27 cellular contexts compared by ENCODE assay signal in genomic region chr2:213225866-213226265, GRCh38.
"Had no signal": no experiment of that assay in that cellular context is flagged by ENCODE, and none has a peak within 500 bp of the region (broad histone marks: within the 10 kb centered on the region; RNA-seq: fewer than 3 reads in every experiment).

No MANE protein-coding gene starts in this region.

- H3K36me3 ChIP-seq: breast epithelium, esophagus muscularis mucosa, left ventricle myocardium inferior, suprapubic skin, tibial nerve had no signal

- FAIRE-seq: islet of Langerhans had no signal

- DNase-seq: activated CD4-positive, alpha-beta memory T cell treated with anti-CD3 and anti-CD28 coated beads for 36 hours; activated CD4-positive, alpha-beta T cell treated with anti-CD3 and anti-CD28 coated beads for 48 hours; activated CD8-positive, alpha-beta memory T cell treated with anti-CD3 and anti-CD28 coated beads, Interleukin-2, amount 50 U/mL, for 4 hours; activated gamma-delta T cell treated with Interleukin-2 at 50 U/mL for 16 hours; activated naive CD4-positive, alpha-beta T cell treated with anti-CD3 and anti-CD28 coated beads, Interleukin-2, amount 50 U/mL, for 16 hours; activated T-cell treated with anti-CD3 and anti-CD28 coated beads, Interleukin-2, amount 50 U/mL, for 1 hour; central memory CD4-positive, alpha-beta T cell; endodermal cell; foreskin melanocyte; left ventricle myocardium inferior; mesendoderm; posterior cingulate gyrus; right cardiac atrium; stimulated activated CD4-positive, alpha-beta T cell treated with anti-CD3 and anti-CD28 coated beads, Interleukin-15, amount 100 ng/mL, for 24 hours; stimulated activated CD4-positive, alpha-beta T cell treated with anti-CD3 and anti-CD28 coated beads, Interleukin-2, amount 100 ng/mL, for 24 hours; stimulated activated naive CD4-positive, alpha-beta T cell; T-helper 9 cell had no signal

- H3K27me3 ChIP-seq: breast epithelium, esophagus muscularis mucosa, suprapubic skin, tibial nerve had no signal

- ATAC-seq: activated CD4-positive, CD25-positive, alpha-beta regulatory T cell treated with anti-CD3 and anti-CD28 coated beads, Interleukin-2, amount 50 U/mL, for 24 hours; activated T-helper 17 cell treated with anti-CD3 and anti-CD28 coated beads, Interleukin-2, amount 50 U/mL, for 72 hours; natural killer cell treated with Interleukin-12 subunit alpha and Interleukin-12 subunit beta and Interleukin-15 and Interleukin-18, amount 100 ng/mL, for 72 hours; right cardiac atrium had no signal

- H3K4me3 ChIP-seq: breast epithelium, esophagus muscularis mucosa, left ventricle myocardium inferior, lung, suprapubic skin, tibial nerve had no signal

- H3K9me3 ChIP-seq: breast epithelium, esophagus muscularis mucosa, left ventricle myocardium inferior, suprapubic skin, tibial nerve had no signal

- H3K4me1 ChIP-seq: breast epithelium, esophagus muscularis mucosa, left ventricle myocardium inferior, suprapubic skin, tibial nerve had no signal

- H3K27ac ChIP-seq: breast epithelium, esophagus muscularis mucosa, left ventricle myocardium inferior, suprapubic skin, tibial nerve, VCaP had no signal
